ENCODE assay signal across 14 cellular contexts in the genomic region with DNA sequence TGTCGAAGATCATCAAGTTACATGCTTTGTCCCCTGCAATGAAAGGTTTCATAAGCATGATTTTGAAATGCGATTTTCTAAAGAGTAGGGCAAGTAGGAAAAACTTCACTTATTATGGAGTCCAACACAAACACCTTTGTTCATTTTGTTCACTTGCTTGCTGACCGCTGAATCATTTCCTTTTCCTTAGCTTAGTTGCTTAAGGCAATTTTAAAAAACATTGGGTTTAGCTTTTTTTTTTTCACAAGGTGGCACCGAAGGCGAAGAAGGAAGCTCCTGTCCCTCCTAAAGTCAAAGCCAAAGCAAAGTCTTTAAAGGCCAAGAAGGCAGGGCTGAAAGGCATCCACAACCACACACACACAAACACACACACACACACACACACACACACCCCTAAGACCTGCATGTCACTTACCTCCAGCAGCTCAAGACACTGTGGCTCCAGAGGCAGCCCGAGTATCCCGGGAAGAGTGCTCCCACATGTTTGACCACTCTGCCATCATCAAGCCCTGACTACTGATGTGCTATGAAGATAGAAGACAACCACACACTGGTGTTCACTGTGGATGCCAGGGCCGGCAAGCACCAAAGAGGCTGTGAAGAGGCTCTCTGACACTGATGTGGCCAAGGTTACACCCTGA. TPM values are rescaled to one million over a fixed set of nuclear protein-coding genes. Genes with fewer than 3 reads are reported as not detected.
DNase-seq lines count a peak whose midpoint lies in the region; ATAC-seq, FAIRE-seq and TF ChIP-seq lines count a peak whose summit lies in the region.
"Had no signal": no experiment of that assay in that cellular context is flagged by ENCODE, and none has a peak within 500 bp of the region (broad histone marks: within the 10 kb centered on the region; RNA-seq: fewer than 3 reads in every experiment).

No MANE protein-coding gene starts in this region.

- peak overlapping the region; percentile 98 for H3K27ac ChIP-seq in endothelial cell of umbilical vein (ENCODE audit: insufficient read depth, low read depth, low read length)
- H3K27ac ChIP-seq: testis had no signal

- peak; percentile 93 for FAIRE-seq in endothelial cell of umbilical vein (lab: Jason Lieb, UNC)
- FAIRE-seq: D721Med had no signal

- POLR2A ChIA-PET in endothelial cell of umbilical vein (lab: Charles Lee), result interaction anchor here (0.6 to 1.9 kb wide), 3 partner anchors 11 to 19 kb away, joined by 4 to 9 read pairs (median 6); a partner anchor contains a TSS

- dilution Hi-C loops in endothelial cell of umbilical vein (cut with MboI; ENCODE audit: extremely low pct_ligation_motif_present, low sequenced_read_pairs), result loop anchor here (25.0 kb wide), 1 partner anchor 251 kb away; no protein-coding TSS in a partner anchor

- H3K9me3 ChIP-seq in endothelial cell of umbilical vein (replicated peaks; ENCODE audit: control insufficient read depth, insufficient read depth, low read length), result no peaks in the 10 kb centered on the region
- H3K9me3 ChIP-seq: testis had no signal

- peak overlapping the region; percentile 73 for H2AFZ ChIP-seq in endothelial cell of umbilical vein (ENCODE audit: low read depth, low read length)

- TSS peak; percentile 64 for BruUV-seq in endothelial cell of umbilical vein (replicated peaks; lab: Mats Ljungman, UMichigan)

- DNase-seq in H4 (ENCODE audit: low spot score) (peak; percentile 40), NOMO-1 treated with DMSO at 0.1 percent for 48 hours (lab: John Stamatoyannopoulos, UW; ENCODE audit: unreplicated experiment) (peak; percentile 50), endothelial cell of umbilical vein (ENCODE audit: low read depth, low spot score) (peak; percentile 92), pulmonary artery endothelial cell (ENCODE audit: low read depth, low spot score) (peak; percentile 71), NCI-H2081 treated with DMSO at 0.1 percent for 48 hours (lab: John Stamatoyannopoulos, UW) (no peak), SW480 (ENCODE audit: low spot score) (no peak)
- DNase-seq in stimulated activated CD4-positive, alpha-beta T cell treated with anti-CD3 and anti-CD28 coated beads, Interleukin-4, amount 100 ng/mL, for 4 hours, result no peak
- DNase-seq: erythroblast, midbrain, NCI-H1105, NCI-H510A, testis had no signal

- H3K27me3 ChIP-seq in endothelial cell of umbilical vein (ENCODE audit: control insufficient read depth in 2 of 2, insufficient read depth in 2 of 2, low read length in 2 of 2), result no peaks in the 10 kb centered on the region
- H3K27me3 ChIP-seq: testis had no signal

- intact Hi-C loops in endothelial cell of umbilical vein (cut with micrococcal nuclease), result loop anchor here (1.0 to 5.0 kb wide), 3 partner anchors 19 to 691 kb away; a partner anchor contains a TSS

- peaks cover 0 to 2% of the 10 kb centered on the region in 2 experiments for H3K36me3 ChIP-seq in endothelial cell of umbilical vein (ENCODE audit: control insufficient read depth in 2 of 2, extremely low read depth in 1 of 2, insufficient read depth in 2 of 2, low read length in 2 of 2)

- peak overlapping the region; percentile 39 to 94 (median 40) for H3K4me3 ChIP-seq in endothelial cell of umbilical vein (replicated peaks in 1 of 3; ENCODE audit: insufficient read depth in 1 of 3, low read depth in 1 of 3, low read length in 3 of 3)
- H3K4me3 ChIP-seq: testis had no signal

- peak overlapping the region; percentile 99 for H3K4me2 ChIP-seq in endothelial cell of umbilical vein (ENCODE audit: insufficient read depth, low read length)

- peak overlapping the region; percentile 98 for H3K9ac ChIP-seq in endothelial cell of umbilical vein (replicated peaks; ENCODE audit: extremely low read depth, insufficient read depth, low read length)

- H3K79me2 ChIP-seq in endothelial cell of umbilical vein (ENCODE audit: control insufficient read depth, insufficient read depth, low read length), result peaks cover 31% of the 10 kb centered on the region

- no peaks in the 10 kb centered on the region for H4K20me1 ChIP-seq in endothelial cell of umbilical vein (replicated peaks; ENCODE audit: control insufficient read depth, extremely low read depth, insufficient read depth, low read length)

- peak; percentile 37 for TF ChIP-seq POLR2A in endothelial cell of umbilical vein (IDR thresholded peaks at IDR 0.05; ENCODE audit: low read depth, low read length)

- peaks cover 38% of the 10 kb centered on the region for H3K4me1 ChIP-seq in endothelial cell of umbilical vein (ENCODE audit: control insufficient read depth, extremely low read depth, insufficient read depth, low read length)
- H3K4me1 ChIP-seq: testis had no signal

- TF ChIP-seq CTCF in endothelial cell of umbilical vein (IDR thresholded peaks at IDR 0.05; ENCODE audit: extremely low read depth in 1 of 2, insufficient read depth in 1 of 2, low read depth in 1 of 2, low read length in 2 of 2), result no peak

- no peak for ATAC-seq in HG02885 (IDR thresholded peaks at IDR 0.05; ENCODE audit: poor library complexity, unreplicated experiment)

- H3K9me1 ChIP-seq in endothelial cell of umbilical vein (replicated peaks; ENCODE audit: control insufficient read depth, extremely low read depth, insufficient read depth, low read length), result no peaks in the 10 kb centered on the region

- CTCF ChIA-PET in endothelial cell of umbilical vein (lab: Charles Lee), result interaction anchor here (1.0 to 2.0 kb wide), 9 partner anchors 9 to 398 kb away, joined by 3 to 21 read pairs (median 5); a partner anchor contains a TSS

TF ChIP-seq in endothelial cell of umbilical vein, 7 proteins besides CTCF, POLR2A, EP300 and RAD21:
- peak; percentile 85 for TF ChIP-seq JUN (IDR thresholded peaks at IDR 0.05; ENCODE audit: borderline replicate concordance, insufficient read depth, insufficient read length, low read depth)
- TF ChIP-seq GATA2 (IDR thresholded peaks at IDR 0.05; ENCODE audit: insufficient read depth, insufficient read length, low read depth, low read length), result no peak
- TF ChIP-seq FOS (IDR thresholded peaks at IDR 0.05; ENCODE audit: borderline replicate concordance, insufficient read depth, low read length), result peak; percentile 73

RNA-seq across cellular contexts. Expression of a gene that starts 11.4 kb away (rescaled TPM):
- total RNA-seq in H4 (2014; rRNA removed; shearing (Covaris generic)), result 0.39 and 0.52 TPM in 2 replicates
- total RNA-seq in endothelial cell of umbilical vein (56.5 and 65.0 TPM in 2 replicates), pulmonary artery endothelial cell (9.2 and 10.8 TPM in 2 replicates)
- polyA plus RNA-seq in endothelial cell of umbilical vein, result 24.8 and 37.0 TPM in 2 replicates
- polyA plus RNA-seq in endothelial cell of umbilical vein (2011; cell fraction: cytosol; rRNA removed), result 32.6 and 38.9 TPM in 2 replicates
- 14.0 and 17.6 TPM in 2 replicates for polyA plus RNA-seq in endothelial cell of umbilical vein (2011; cell fraction: nucleus; rRNA removed)
- 48.0 and 52.3 TPM in 2 replicates for polyA plus RNA-seq in endothelial cell of umbilical vein (2012)
- 21.6 and 31.3 TPM in 2 replicates for polyA minus RNA-seq in endothelial cell of umbilical vein
- polyA minus RNA-seq in endothelial cell of umbilical vein (2011; cell fraction: cytosol; rRNA and poly(A)+ RNA removed), result 1.0 TPM
- 7.9 and 9.4 TPM in 2 replicates for polyA minus RNA-seq in endothelial cell of umbilical vein (2011; cell fraction: nucleus; rRNA and poly(A)+ RNA removed)

RNA-seq across cellular contexts. Expression of a gene that starts 18.2 kb away (rescaled TPM):
- 8.1 and 9.8 TPM in 2 replicates for total RNA-seq in H4 (2014; rRNA removed; shearing (Covaris generic))
- total RNA-seq in endothelial cell of umbilical vein (10.5 and 11.5 TPM in 2 replicates), pulmonary artery endothelial cell (6.1 and 9.3 TPM in 2 replicates)
- polyA plus RNA-seq in endothelial cell of umbilical vein, result 8.3 and 10.3 TPM in 2 replicates
- 11.6 and 12.1 TPM in 2 replicates for polyA plus RNA-seq in endothelial cell of umbilical vein (2011; cell fraction: cytosol; rRNA removed)
- polyA plus RNA-seq in endothelial cell of umbilical vein (2011; cell fraction: nucleus; rRNA removed), result 9.8 and 10.9 TPM in 2 replicates
- 8.0 and 10.8 TPM in 2 replicates for polyA plus RNA-seq in endothelial cell of umbilical vein (2012)
- 11.7 and 21.3 TPM in 2 replicates for polyA minus RNA-seq in endothelial cell of umbilical vein
- 7.3 TPM for polyA minus RNA-seq in endothelial cell of umbilical vein (2011; cell fraction: cytosol; rRNA and poly(A)+ RNA removed)
- polyA minus RNA-seq in endothelial cell of umbilical vein (2011; cell fraction: nucleus; rRNA and poly(A)+ RNA removed), result 14.6 and 16.5 TPM in 2 replicates

Comparison
In these comparisons a context has a peak if more than half of its experiments do, and no peak if none do; other contexts are left out.
1. DNase-seq: peak in H4 (single experiment), NOMO-1 treated with DMSO at 0.1 percent for 48 hours (single experiment), endothelial cell of umbilical vein (single experiment) and pulmonary artery endothelial cell (single experiment); none in stimulated activated CD4-positive, alpha-beta T cell treated with anti-CD3 and anti-CD28 coated beads, Interleukin-4, amount 100 ng/mL, for 4 hours (0 of 2), NCI-H2081 treated with DMSO at 0.1 percent for 48 hours (single experiment) and SW480 (single experiment).